1 cellular context compared by ENCODE assay signal in genomic region chr11:689630-690029, GRCh38.
TF ChIP-seq lines count a peak whose summit lies in the region.

No MANE protein-coding gene starts in this region.

TF ChIP-seq in K562, 482 proteins besides CTCF, POLR2A, EP300 and RAD21:
- TF ChIP-seq CBFB (CRISPR knock-in tag; IDR thresholded peaks at IDR 0.05), result no peak
- no peak for TF ChIP-seq TAF1 (IDR thresholded peaks at IDR 0.05; ENCODE audit: control insufficient read depth, extremely low read depth, insufficient read depth, low read length, severe bottlenecking)
- TF ChIP-seq ZNF740 (CRISPR knock-in tag; IDR thresholded peaks at IDR 0.05), result no peak
- TF ChIP-seq ZNF740 (tag; IDR thresholded peaks at IDR 0.05), result no peak
- no peak for TF ChIP-seq ZNF41 (CRISPR knock-in tag; conservative IDR thresholded peaks at IDR 0.05)
- no peak for TF ChIP-seq HNRNPH1 (optimal IDR thresholded peaks at IDR 0.05; ENCODE audit: low read depth, low read length)
- TF ChIP-seq ZNF583 (CRISPR knock-in tag; IDR thresholded peaks at IDR 0.05), result no peak
- TF ChIP-seq UBTF (IDR thresholded peaks at IDR 0.05; ENCODE audit: borderline replicate concordance in 1 of 2, low read depth in 2 of 2, low read length in 2 of 2), result no peak
- TF ChIP-seq ZNF449 (CRISPR knock-in tag; IDR thresholded peaks at IDR 0.05), result no peak
- no peak for TF ChIP-seq ATF1 (CRISPR knock-in tag; IDR thresholded peaks at IDR 0.05)
- no peak for TF ChIP-seq ATF1 (tag; IDR thresholded peaks at IDR 0.05)
